ENCODE assay signal across 23 cellular contexts in the genomic region with DNA sequence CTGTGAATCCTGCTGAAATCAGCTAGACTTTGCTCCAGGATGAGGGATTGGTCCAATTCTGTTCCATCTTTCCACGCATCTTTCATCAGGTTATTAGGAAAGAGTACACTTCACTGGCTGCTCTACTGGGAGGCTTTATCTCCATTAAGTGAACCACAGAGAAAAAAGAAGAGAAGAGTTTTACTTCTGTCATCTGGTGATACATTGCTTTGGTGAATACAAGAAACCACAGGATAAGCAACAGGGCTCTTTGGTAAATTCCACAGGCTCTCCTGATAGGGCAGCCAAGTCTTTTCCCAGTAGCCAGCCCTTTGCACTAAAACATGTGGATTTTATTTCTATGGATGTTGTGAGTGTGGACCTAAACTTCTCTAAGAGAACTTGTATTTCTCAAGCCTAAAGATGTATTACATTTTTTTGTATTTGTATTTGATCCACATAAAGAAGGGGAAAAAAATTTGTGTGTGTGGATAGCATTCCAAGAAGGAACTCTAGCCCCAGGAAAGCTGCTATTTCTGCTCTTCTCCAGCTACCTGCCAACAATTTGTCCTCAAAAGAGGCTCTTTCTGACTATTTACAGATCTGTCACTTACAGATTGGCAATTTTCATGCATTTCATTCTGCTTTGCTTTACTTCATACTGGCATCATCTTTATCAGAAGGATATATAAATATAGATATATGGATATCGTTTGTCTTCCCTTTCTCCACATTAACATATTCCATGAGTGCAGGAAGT.
DNase-seq lines count a peak whose midpoint lies in the region; ATAC-seq, FAIRE-seq and TF ChIP-seq lines count a peak whose summit lies in the region.
"Had no signal": no experiment of that assay in that cellular context is flagged by ENCODE, and none has a peak within 500 bp of the region (broad histone marks: within the 10 kb centered on the region; RNA-seq: fewer than 3 reads in every experiment).

No MANE protein-coding gene starts in this region.

- no peak overlapping the region for H3K4me3 Mint-ChIP-seq in HFFc6
- H3K4me3 Mint-ChIP-seq: H9; naive B cell; stimulated activated naive B cell treated with anti-CD40 and anti-IgM and Interleukin-4, amounts not matched to agents 10 μg/mL and 1 μg/mL and 100 μg/mL, for 72 hours had no signal

- H3K27ac Mint-ChIP-seq in HFFc6 = peak overlapping the region; percentile 19
- H3K27ac Mint-ChIP-seq: naive B cell; stimulated activated naive B cell treated with anti-CD40 and anti-IgM and Interleukin-4, amounts not matched to agents 10 μg/mL and 1 μg/mL and 100 μg/mL, for 72 hours had no signal

- H3K9me3 Mint-ChIP-seq in HFFc6 = peaks cover 4% of the 10 kb centered on the region; the same call in 1 of the 2 replicates

- DNase-seq in AG09319 (ENCODE audit: extremely low read depth, low read depth) (peak; percentile 49), HFFc6 (peak; percentile 54), astrocyte of the spinal cord (ENCODE audit: low read depth, low spot score) (peak; percentile 65), iris pigment epithelial cell (ENCODE audit: low read depth) (peak; percentile 11), urothelium cell line (ENCODE audit: low spot score) (no peak), GM13976 (ENCODE audit: low spot score) (no peak)
- DNase-seq: ACHN; activated gamma-delta T cell treated with Interleukin-2 at 50 U/mL for 16 hours; DMS79 treated with DMSO at 0.1 percent for 48 hours; effector memory CD4-positive, alpha-beta T cell; H9; hippocampal formation; kidney; mammary epithelial cell; naive B cell; NCI-H1092 treated with DMSO at 0.1 percent for 48 hours; NCI-H524 treated with DMSO at 0.1 percent for 48 hours; SHP77; stimulated activated naive B cell treated with anti-CD40 and anti-IgM and Interleukin-4, amounts not matched to agents 10 μg/mL and 1 μg/mL and 100 μg/mL, for 72 hours; T-helper 1 cell had no signal

- no peak overlapping the region for H3K4me3 ChIP-seq in astrocyte of the spinal cord (ENCODE audit: low read depth, low read length)

- TF ChIP-seq CTCF in AG09319 (IDR thresholded peaks at IDR 0.05; ENCODE audit: low read depth, low read length) (no peak), HFFc6 (IDR thresholded peaks at IDR 0.05) (no peak), astrocyte of the spinal cord (IDR thresholded peaks at IDR 0.05; ENCODE audit: low read depth, low read length) (no peak), GM13976 (IDR thresholded peaks at IDR 0.05; ENCODE audit: borderline replicate concordance, control extremely low read depth, extremely low read depth, insufficient read depth, missing control alignments) (no peak)

- in situ Hi-C loops in astrocyte of the spinal cord (cut with HindIII; ENCODE audit: low sequenced_read_pairs) (no loop called here), GM13976 (cut with MboI; ENCODE audit: low sequenced_read_pairs, unreplicated experiment) (no loop called here)

- ATAC-seq in HG03175 (IDR thresholded peaks at IDR 0.05; ENCODE audit: unreplicated experiment) = no peak
- no peak for ATAC-seq in HG03196 (IDR thresholded peaks at IDR 0.05; ENCODE audit: unreplicated experiment)
- ATAC-seq: sciatic nerve; stimulated activated naive B cell treated with anti-CD40 and anti-IgM and Interleukin-4, amounts not matched to agents 10 μg/mL and 1 μg/mL and 100 μg/mL, for 72 hours had no signal

- FAIRE-seq in urothelium cell line (lab: Jason Lieb, UNC) = no peak
- FAIRE-seq: kidney had no signal

- peaks cover 4% of the 10 kb centered on the region; the same call in 1 of the 2 replicates for H3K27me3 Mint-ChIP-seq in HFFc6 (ENCODE audit: insufficient read depth)

- H3K36me3 Mint-ChIP-seq in HFFc6 (ENCODE audit: low read depth) = no peaks in the 10 kb centered on the region
- H3K36me3 Mint-ChIP-seq: naive B cell had no signal

- peaks cover 33% of the 10 kb centered on the region for H3K4me1 Mint-ChIP-seq in HFFc6 (ENCODE audit: low read depth)

Comparison
In these comparisons a context has a peak if more than half of its experiments do, and no peak if none do; other contexts are left out.
1. DNase-seq: peak in AG09319 (single experiment), HFFc6 (single experiment), astrocyte of the spinal cord (single experiment) and iris pigment epithelial cell (single experiment); none in urothelium cell line (single experiment) and GM13976 (single experiment).